In genomic region chr12:6843118-6843902, GRCh38 we compare ENCODE assay signal across 1 cellular context.
TF ChIP-seq lines count a peak whose summit lies in the region.

No MANE protein-coding gene starts in this region.

TF ChIP-seq in HepG2, 621 proteins besides CTCF, POLR2A, EP300 and RAD21:
- peak; percentile 28; the same call in 1 of the 2 replicates for TF ChIP-seq STAG1 (CRISPR knock-in tag; IDR thresholded peaks at IDR 0.05)
- TF ChIP-seq FOXC1 (CRISPR knock-in tag; IDR thresholded peaks at IDR 0.05; ENCODE audit: borderline replicate concordance) = no peak
- TF ChIP-seq AGO2 (optimal IDR thresholded peaks at IDR 0.05; ENCODE audit: low read depth, low read length) = peak; percentile 46
